Comparison of ENCODE assay signal across 8 cellular contexts in genomic region chr14:50061664-50062437, GRCh38. TPM values are rescaled to one million over a fixed set of nuclear protein-coding genes. Genes with fewer than 3 reads are reported as not detected.
DNase-seq lines count a peak whose midpoint lies in the region; ATAC-seq and TF ChIP-seq lines count a peak whose summit lies in the region.

No MANE protein-coding gene starts in this region.

- H3K4me1 ChIP-seq in left ventricle myocardium inferior = peaks cover 34% of the 10 kb centered on the region

- ATAC-seq in GM19035 (IDR thresholded peaks at IDR 0.05; ENCODE audit: unreplicated experiment) (peak; percentile 54), HG03135 (IDR thresholded peaks at IDR 0.05; ENCODE audit: unreplicated experiment) (peak; percentile 62)

- CTCF ChIA-PET in RWPE1 (lab: Yijun Ruan, JAX) = interaction anchor here (0.5 to 0.9 kb wide), 5 partner anchors 43 to 222 kb away, joined by 3 to 5 read pairs (median 4); no protein-coding TSS in a partner anchor

- no peak for TF ChIP-seq CTCF in RWPE1 (conservative IDR thresholded peaks at IDR 0.05; ENCODE audit: low read depth)
- no peak for TF ChIP-seq CTCF in left ventricle myocardium inferior (IDR thresholded peaks at IDR 0.05; ENCODE audit: borderline replicate concordance)

- H3K27ac ChIP-seq in RWPE1 = peak overlapping the region; percentile 98
- H3K27ac ChIP-seq in left ventricle myocardium inferior (replicated peaks) = peak overlapping the region; percentile 80

- intact Hi-C loops in left ventricle myocardium inferior (cut with micrococcal nuclease) = no loop called here

- H3K27me3 ChIP-seq in left ventricle myocardium inferior (ENCODE audit: low read depth) = no peaks in the 10 kb centered on the region

- no peak overlapping the region for H3K4me3 ChIP-seq in left ventricle myocardium inferior

- peak; percentile 36 for DNase-seq in Ammon's horn (ENCODE audit: low spot score)
- DNase-seq in RWPE1 (ENCODE audit: low spot score) = peak; percentile 12
- peak; percentile 70 for DNase-seq in activated gamma-delta T cell treated with Interleukin-2 at 50 U/mL for 16 hours
- no peak for DNase-seq in left ventricle myocardium inferior
- peak; percentile 73 for DNase-seq in stimulated activated CD4-positive, alpha-beta T cell treated with anti-CD3 and anti-CD28 coated beads, Interleukin-15, amount 100 ng/mL, for 24 hours
- DNase-seq in NCI-H1092 treated with DMSO at 0.1 percent for 48 hours (lab: John Stamatoyannopoulos, UW) = no peak

- POLR2A ChIA-PET in RWPE1 (lab: Yijun Ruan, JAX; ENCODE audit: low non-redundant PET) = no interaction called here

- H3K9me3 ChIP-seq in left ventricle myocardium inferior (replicated peaks) = no peaks in the 10 kb centered on the region

- no peaks in the 10 kb centered on the region for H3K36me3 ChIP-seq in left ventricle myocardium inferior

RNA-seq across cellular contexts. Expression of gene VCPKMT, which starts 54.5 kb away (rescaled TPM):
- 4.1 TPM for total RNA-seq in left ventricle myocardium inferior

Comparison
In these comparisons a context has a peak if more than half of its experiments do, and no peak if none do; other contexts are left out.
1. DNase-seq: peak in Ammon's horn (single experiment), RWPE1 (single experiment), activated gamma-delta T cell treated with Interleukin-2 at 50 U/mL for 16 hours (single experiment) and stimulated activated CD4-positive, alpha-beta T cell treated with anti-CD3 and anti-CD28 coated beads, Interleukin-15, amount 100 ng/mL, for 24 hours (single experiment); none in left ventricle myocardium inferior (single experiment) and NCI-H1092 treated with DMSO at 0.1 percent for 48 hours (single experiment).